8 cellular contexts compared by ENCODE assay signal in the genomic region with DNA sequence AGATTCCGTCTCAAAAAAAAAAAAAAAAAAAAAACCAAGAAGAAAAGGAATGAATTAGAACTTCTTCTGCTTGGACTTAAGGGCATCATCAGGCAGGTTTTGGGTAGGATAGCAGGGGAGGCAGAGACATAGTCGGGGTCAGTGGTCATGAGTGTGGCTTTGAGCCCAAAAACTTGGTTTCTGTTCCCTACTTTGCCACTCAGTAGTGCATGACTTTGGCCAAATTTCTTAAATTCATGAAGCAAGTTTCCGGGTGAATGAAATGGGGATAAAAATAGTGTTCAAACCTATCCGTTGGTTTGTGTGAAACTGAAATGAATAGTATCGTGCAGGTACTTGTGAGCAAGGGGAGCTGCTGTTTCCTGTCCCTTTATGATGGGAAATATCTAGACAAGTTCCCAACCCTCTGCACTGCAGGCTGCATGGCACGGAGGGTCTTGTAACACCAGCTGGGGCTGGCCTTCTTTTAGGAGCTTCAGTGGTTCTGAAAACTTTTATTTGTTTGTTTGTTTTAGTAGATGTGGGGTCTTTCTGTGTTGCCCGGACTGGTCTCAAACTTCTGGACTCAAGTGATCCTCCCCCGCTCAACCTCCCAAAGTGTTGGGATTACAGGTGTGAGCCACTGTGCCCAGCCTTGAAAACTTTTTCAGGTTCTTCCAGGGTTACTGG. TPM values are rescaled to one million over a fixed set of nuclear protein-coding genes. Genes with fewer than 3 reads are reported as not detected.
A peak's percentile ranks its signal among the peaks of the same experiment; 100 is the strongest.
DNase-seq lines count a peak whose midpoint lies in the region; ATAC-seq and TF ChIP-seq lines count a peak whose summit lies in the region.

No MANE protein-coding gene starts in this region.

- H3K4me3 ChIP-seq in CD4-positive, CD25-positive, alpha-beta regulatory T cell (ENCODE audit: low read depth, low read length) = no peak overlapping the region
- no peak overlapping the region for H3K4me3 ChIP-seq in coronary artery
- H3K4me3 ChIP-seq in prostate gland = no peak overlapping the region

- intact Hi-C loops in prostate gland (cut with DNase I) = no loop called here

- ATAC-seq in CD4-positive, CD25-positive, alpha-beta regulatory T cell (ENCODE audit: low read depth in 2 of 2) = no peak
- peak; percentile 53 for ATAC-seq in GM21423 (IDR thresholded peaks at IDR 0.05; ENCODE audit: unreplicated experiment)

- peaks cover 0 to 1% (median 0%) of the 10 kb centered on the region in 7 donors for H3K9me3 Mint-ChIP-seq in CD4-positive, CD25-positive, alpha-beta regulatory T cell

- H3K27me3 Mint-ChIP-seq in CD4-positive, CD25-positive, alpha-beta regulatory T cell = no peaks in the 10 kb centered on the region

- TF ChIP-seq POLR2A in prostate gland (IDR thresholded peaks at IDR 0.05) = no peak

- peaks cover 35% of the 10 kb centered on the region for H3K4me1 ChIP-seq in CD4-positive, CD25-positive, alpha-beta regulatory T cell (ENCODE audit: control insufficient read depth, insufficient read depth, low read length, poor library complexity, severe bottlenecking)
- H3K4me1 ChIP-seq in prostate gland (replicated peaks) = no peaks in the 10 kb centered on the region

- DNase-seq in CD4-positive, CD25-positive, alpha-beta regulatory T cell = peak in 1 of 3 donors; percentile 44
- DNase-seq in NAMALWA (ENCODE audit: low spot score) (peak; percentile 89), coronary artery (ENCODE audit: low spot score) (peak; percentile 73), prostate gland (ENCODE audit: low spot score) (peak; percentile 17), islet precursor cell (no peak), NCI-H128 (lab: John Stamatoyannopoulos, UW; ENCODE audit: unreplicated experiment) (no peak), NCI-H2081 (lab: John Stamatoyannopoulos, UW) (no peak)

- peak overlapping the region; percentile 84 to 89 (median 84) for H3K27ac Mint-ChIP-seq in CD4-positive, CD25-positive, alpha-beta regulatory T cell

- peaks cover 24% of the 10 kb centered on the region for H3K36me3 Mint-ChIP-seq in CD4-positive, CD25-positive, alpha-beta regulatory T cell

- peak overlapping the region in 2 of 4 donors; percentile 24 to 66 for H3K4me3 Mint-ChIP-seq in CD4-positive, CD25-positive, alpha-beta regulatory T cell

- TF ChIP-seq CTCF in coronary artery (IDR thresholded peaks at IDR 0.05) (no peak), prostate gland (IDR thresholded peaks at IDR 0.05) (no peak)

- H3K4me1 Mint-ChIP-seq in CD4-positive, CD25-positive, alpha-beta regulatory T cell = peaks cover 23 to 61% (median 46%) of the 10 kb centered on the region in 4 donors

- H3K36me3 ChIP-seq in CD4-positive, CD25-positive, alpha-beta regulatory T cell (ENCODE audit: control insufficient read depth, insufficient read depth, low read length) = peaks cover 40% of the 10 kb centered on the region
- no peaks in the 10 kb centered on the region for H3K36me3 ChIP-seq in prostate gland

- WGBS in prostate gland = 81% methylated on average over 8 of the region's 8 CpGs

- no peaks in the 10 kb centered on the region for H3K27me3 ChIP-seq in CD4-positive, CD25-positive, alpha-beta regulatory T cell (ENCODE audit: control insufficient read depth, insufficient read depth, low read length)
- H3K27me3 ChIP-seq in prostate gland (replicated peaks; ENCODE audit: insufficient read depth) = no peaks in the 10 kb centered on the region

- H3K27ac ChIP-seq in CD4-positive, CD25-positive, alpha-beta regulatory T cell (ENCODE audit: insufficient read depth, low read length, poor library complexity, severe bottlenecking) = peak overlapping the region; percentile 59
- H3K27ac ChIP-seq in coronary artery (peak overlapping the region in 1 of 2 donors; percentile 64), prostate gland (peak overlapping the region in 1 of 2 donors; percentile 59)

- no peaks in the 10 kb centered on the region for H3K9me3 ChIP-seq in CD4-positive, CD25-positive, alpha-beta regulatory T cell (ENCODE audit: control insufficient read depth in 2 of 2, low read length in 2 of 2)
- H3K9me3 ChIP-seq in prostate gland = no peaks in the 10 kb centered on the region

RNA-seq across cellular contexts. Expression of gene NEAT1, which starts 18.4 kb away (rescaled TPM):
- total RNA-seq in CD4-positive, CD25-positive, alpha-beta regulatory T cell = 890 TPM
- 1 to 10 TPM; 1.4 to 3.1 (median 1.9) TPM for polyA plus RNA-seq in CD4-positive, CD25-positive, alpha-beta regulatory T cell
- 1,000 to 10,000 TPM in 1 of 2 donors, 100 to 1,000 TPM in 1; 110 to 1,326 TPM for total RNA-seq in prostate gland

RNA-seq across cellular contexts. Expression of gene FRMD8, which starts 54.5 kb away (rescaled TPM):
- total RNA-seq in CD4-positive, CD25-positive, alpha-beta regulatory T cell = 47.4 TPM
- 10 to 100 TPM; 48.7 to 55.1 (median 53.9) TPM for polyA plus RNA-seq in CD4-positive, CD25-positive, alpha-beta regulatory T cell
- 100 to 1,000 TPM in 1 of 2 donors, 10 to 100 TPM in 1; 36.1 to 106 TPM for total RNA-seq in prostate gland

RNA-seq across cellular contexts. Expression of gene MALAT1, which starts 57.9 kb away (rescaled TPM):
- total RNA-seq in CD4-positive, CD25-positive, alpha-beta regulatory T cell = 36,047 TPM
- polyA plus RNA-seq in CD4-positive, CD25-positive, alpha-beta regulatory T cell = 1,000 to 10,000 TPM; 2,329 to 3,603 (median 2,794) TPM
- total RNA-seq in prostate gland = 1,000 to 10,000 TPM; 5,964 to 9,097 TPM

RNA-seq across cellular contexts. Expression of gene SLC25A45, which starts 58.5 kb away (rescaled TPM):
- total RNA-seq in CD4-positive, CD25-positive, alpha-beta regulatory T cell = 40.3 TPM
- polyA plus RNA-seq in CD4-positive, CD25-positive, alpha-beta regulatory T cell = 10 to 100 TPM; 11.1 to 16.9 (median 13.8) TPM
- total RNA-seq in prostate gland = 10 to 100 TPM; 11.7 to 13.3 TPM

Comparison
In these comparisons a context has a peak if more than half of its experiments do, and no peak if none do; other contexts are left out.
1. DNase-seq: peak in NAMALWA (single experiment), coronary artery (single experiment) and prostate gland (single experiment); none in islet precursor cell (single experiment), NCI-H128 (single experiment) and NCI-H2081 (0 of 2).